ENCODE assay signal across 4 cellular contexts in the genomic region with DNA sequence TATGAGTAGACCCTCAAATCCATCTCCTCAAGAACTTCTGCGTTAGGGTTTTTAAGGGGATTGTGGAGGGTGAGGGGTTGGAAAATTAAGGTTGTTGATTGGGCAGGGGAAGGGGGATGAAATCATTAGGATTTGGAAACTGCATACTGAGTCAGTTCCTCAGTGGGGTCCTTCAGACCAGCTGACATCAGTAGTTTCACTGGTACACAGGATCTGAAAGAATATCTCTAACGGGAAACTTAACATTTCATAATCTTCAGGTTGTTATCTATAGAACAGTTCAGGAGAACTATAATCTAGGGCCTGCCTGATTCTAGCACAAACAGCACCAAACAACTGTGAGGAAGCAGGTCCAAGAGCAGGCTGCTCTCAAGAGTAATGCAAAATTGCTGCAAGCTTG. TPM values are rescaled to one million over a fixed set of nuclear protein-coding genes. Genes with fewer than 3 reads are reported as not detected.
"Had no signal": no experiment of that assay in that cellular context is flagged by ENCODE, and none has a peak within 500 bp of the region (broad histone marks: within the 10 kb centered on the region; RNA-seq: fewer than 3 reads in every experiment).

No MANE protein-coding gene starts in this region.

RNA-seq across cellular contexts. Expression of gene FCGR1A, which starts 27.2 kb away (rescaled TPM):
- total RNA-seq: HepG2, HT-29, HT1080, IMR-90 had no signal
- polyA plus RNA-seq: HepG2, IMR-90 had no signal
